Comparison of ENCODE assay signal across 11 cellular contexts in the genomic region with DNA sequence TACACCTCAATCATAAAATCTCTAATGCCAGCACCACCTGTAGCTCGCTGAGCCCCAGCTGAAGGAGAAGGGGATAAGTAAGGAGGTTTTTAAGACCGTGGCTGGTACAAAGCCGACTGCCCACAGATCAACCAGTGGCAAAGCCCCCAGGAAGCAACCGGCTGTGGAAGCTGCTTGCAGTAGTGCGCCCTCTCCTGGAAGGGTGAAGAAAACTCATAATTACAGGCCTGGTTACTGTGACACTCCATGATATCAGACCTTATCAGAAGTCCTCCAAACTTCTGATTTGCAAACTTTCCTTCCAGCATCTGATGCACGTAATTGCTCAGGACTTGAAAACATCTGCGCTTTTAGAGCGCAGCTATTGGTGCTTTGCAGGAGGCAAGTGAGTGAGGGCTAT.
A peak's percentile ranks its signal among the peaks of the same experiment; 100 is the strongest.
DNase-seq lines count a peak whose midpoint lies in the region; ATAC-seq and TF ChIP-seq lines count a peak whose summit lies in the region.
"Had no signal": no experiment of that assay in that cellular context is flagged by ENCODE, and none has a peak within 500 bp of the region (broad histone marks: within the 10 kb centered on the region; RNA-seq: fewer than 3 reads in every experiment).

No MANE protein-coding gene starts in this region.

- no peak for ATAC-seq in HG02759 (IDR thresholded peaks at IDR 0.05; ENCODE audit: unreplicated experiment)
- ATAC-seq in GM19023 (IDR thresholded peaks at IDR 0.05; ENCODE audit: unreplicated experiment), result no peak

- DNase-seq in CD1c-positive myeloid dendritic cell (ENCODE audit: extremely low spot score) (peak; percentile 17), RKO (ENCODE audit: low spot score) (peak; percentile 25), iPS DF 4.7 (ENCODE audit: extremely low read depth, low spot score) (peak; percentile 16), NCI-H1694 (lab: John Stamatoyannopoulos, UW) (no peak), ureter (ENCODE audit: low spot score) (no peak)
- DNase-seq: esophagus squamous epithelium, NCI-H1436, Right ventricle myocardium superior had no signal

- peak; percentile 54 for TF ChIP-seq CTCF in GM12874 (IDR thresholded peaks at IDR 0.05; ENCODE audit: insufficient read depth, low read depth, low read length)

Comparison
In these comparisons a context has a peak if more than half of its experiments do, and no peak if none do; other contexts are left out.
1. DNase-seq: peak in CD1c-positive myeloid dendritic cell (single experiment), RKO (single experiment) and iPS DF 4.7 (single experiment); none in NCI-H1694 (single experiment) and ureter (single experiment).